In the genomic region with DNA sequence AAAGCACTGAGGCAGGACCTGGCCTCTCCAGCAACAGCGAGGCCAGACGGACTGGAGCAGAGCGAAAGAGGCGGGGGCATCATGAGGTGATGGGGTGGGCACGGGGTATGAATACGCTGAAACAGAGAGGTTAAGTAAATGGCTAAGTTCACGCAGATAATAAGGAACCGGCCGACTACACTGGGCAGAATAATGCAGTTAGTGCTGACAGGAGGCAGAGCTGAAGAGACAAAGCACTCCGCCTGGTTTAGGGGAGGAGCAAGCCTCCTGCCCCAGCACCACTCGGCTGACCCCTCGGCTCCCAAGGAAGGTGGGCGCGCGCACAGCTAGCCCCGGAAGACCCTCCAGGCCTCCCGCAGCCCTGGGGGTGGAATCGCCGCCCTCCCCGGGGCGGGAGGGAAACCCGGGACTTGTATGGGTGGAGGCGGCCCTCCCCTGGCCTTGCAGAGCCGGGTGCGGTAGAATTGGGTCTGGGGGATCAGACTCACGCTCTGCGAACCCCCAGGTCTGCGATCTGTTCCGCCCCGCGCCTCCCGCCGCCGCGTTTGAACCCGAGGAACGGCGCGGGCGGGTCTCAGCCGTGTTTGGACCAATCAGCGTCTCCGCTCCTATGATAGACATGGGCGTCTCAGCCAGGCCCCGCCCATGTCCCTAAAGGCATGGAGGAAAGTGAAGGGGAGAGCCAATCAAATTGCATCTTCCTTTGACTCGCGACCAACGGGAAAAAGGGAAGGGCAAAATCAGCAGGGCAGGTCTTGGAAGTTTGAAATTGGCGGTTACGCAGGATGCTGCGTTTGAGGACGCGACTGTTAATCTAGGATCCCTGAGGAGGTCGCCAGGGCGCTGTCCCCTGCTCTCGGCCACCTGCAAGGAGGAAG, we compare ENCODE assay signal across 1 cellular context.
TF ChIP-seq lines count a peak whose summit lies in the region.

A gene with protein sequence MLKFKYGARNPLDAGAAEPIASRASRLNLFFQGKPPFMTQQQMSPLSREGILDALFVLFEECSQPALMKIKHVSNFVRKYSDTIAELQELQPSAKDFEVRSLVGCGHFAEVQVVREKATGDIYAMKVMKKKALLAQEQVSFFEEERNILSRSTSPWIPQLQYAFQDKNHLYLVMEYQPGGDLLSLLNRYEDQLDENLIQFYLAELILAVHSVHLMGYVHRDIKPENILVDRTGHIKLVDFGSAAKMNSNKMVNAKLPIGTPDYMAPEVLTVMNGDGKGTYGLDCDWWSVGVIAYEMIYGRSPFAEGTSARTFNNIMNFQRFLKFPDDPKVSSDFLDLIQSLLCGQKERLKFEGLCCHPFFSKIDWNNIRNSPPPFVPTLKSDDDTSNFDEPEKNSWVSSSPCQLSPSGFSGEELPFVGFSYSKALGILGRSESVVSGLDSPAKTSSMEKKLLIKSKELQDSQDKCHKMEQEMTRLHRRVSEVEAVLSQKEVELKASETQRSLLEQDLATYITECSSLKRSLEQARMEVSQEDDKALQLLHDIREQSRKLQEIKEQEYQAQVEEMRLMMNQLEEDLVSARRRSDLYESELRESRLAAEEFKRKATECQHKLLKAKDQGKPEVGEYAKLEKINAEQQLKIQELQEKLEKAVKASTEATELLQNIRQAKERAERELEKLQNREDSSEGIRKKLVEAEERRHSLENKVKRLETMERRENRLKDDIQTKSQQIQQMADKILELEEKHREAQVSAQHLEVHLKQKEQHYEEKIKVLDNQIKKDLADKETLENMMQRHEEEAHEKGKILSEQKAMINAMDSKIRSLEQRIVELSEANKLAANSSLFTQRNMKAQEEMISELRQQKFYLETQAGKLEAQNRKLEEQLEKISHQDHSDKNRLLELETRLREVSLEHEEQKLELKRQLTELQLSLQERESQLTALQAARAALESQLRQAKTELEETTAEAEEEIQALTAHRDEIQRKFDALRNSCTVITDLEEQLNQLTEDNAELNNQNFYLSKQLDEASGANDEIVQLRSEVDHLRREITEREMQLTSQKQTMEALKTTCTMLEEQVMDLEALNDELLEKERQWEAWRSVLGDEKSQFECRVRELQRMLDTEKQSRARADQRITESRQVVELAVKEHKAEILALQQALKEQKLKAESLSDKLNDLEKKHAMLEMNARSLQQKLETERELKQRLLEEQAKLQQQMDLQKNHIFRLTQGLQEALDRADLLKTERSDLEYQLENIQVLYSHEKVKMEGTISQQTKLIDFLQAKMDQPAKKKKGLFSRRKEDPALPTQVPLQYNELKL (N-terminal part only) (minus strand): TSS at position 560 of the 878 bp plus-strand sequence. CDS start 1,152 bp downstream, outside the sequence.

TF ChIP-seq in HepG2, 621 proteins besides CTCF, POLR2A, EP300 and RAD21 (continued from another document and continues in another):
- TF ChIP-seq, protein P1, sequence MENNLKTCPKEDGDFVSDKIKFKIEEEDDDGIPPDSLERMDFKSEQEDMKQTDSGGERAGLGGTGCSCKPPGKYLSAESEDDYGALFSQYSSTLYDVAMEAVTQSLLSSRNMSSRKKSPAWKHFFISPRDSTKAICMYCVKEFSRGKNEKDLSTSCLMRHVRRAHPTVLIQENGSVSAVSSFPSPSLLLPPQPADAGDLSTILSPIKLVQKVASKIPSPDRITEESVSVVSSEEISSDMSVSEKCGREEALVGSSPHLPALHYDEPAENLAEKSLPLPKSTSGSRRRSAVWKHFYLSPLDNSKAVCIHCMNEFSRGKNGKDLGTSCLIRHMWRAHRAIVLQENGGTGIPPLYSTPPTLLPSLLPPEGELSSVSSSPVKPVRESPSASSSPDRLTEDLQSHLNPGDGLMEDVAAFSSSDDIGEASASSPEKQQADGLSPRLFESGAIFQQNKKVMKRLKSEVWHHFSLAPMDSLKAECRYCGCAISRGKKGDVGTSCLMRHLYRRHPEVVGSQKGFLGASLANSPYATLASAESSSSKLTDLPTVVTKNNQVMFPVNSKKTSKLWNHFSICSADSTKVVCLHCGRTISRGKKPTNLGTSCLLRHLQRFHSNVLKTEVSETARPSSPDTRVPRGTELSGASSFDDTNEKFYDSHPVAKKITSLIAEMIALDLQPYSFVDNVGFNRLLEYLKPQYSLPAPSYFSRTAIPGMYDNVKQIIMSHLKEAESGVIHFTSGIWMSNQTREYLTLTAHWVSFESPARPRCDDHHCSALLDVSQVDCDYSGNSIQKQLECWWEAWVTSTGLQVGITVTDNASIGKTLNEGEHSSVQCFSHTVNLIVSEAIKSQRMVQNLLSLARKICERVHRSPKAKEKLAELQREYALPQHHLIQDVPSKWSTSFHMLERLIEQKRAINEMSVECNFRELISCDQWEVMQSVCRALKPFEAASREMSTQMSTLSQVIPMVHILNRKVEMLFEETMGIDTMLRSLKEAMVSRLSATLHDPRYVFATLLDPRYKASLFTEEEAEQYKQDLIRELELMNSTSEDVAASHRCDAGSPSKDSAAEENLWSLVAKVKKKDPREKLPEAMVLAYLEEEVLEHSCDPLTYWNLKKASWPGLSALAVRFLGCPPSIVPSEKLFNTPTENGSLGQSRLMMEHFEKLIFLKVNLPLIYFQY (CRISPR knock-in tag; IDR thresholded peaks at IDR 0.05; ENCODE audit: borderline replicate concordance): no peak
- TF ChIP-seq ZNF879 (CRISPR knock-in tag; IDR thresholded peaks at IDR 0.05) (no peak), PAX8 (CRISPR knock-in tag; IDR thresholded peaks at IDR 0.05; ENCODE audit: borderline replicate concordance) (no peak), ZSCAN30 (CRISPR knock-in tag; IDR thresholded peaks at IDR 0.05) (no peak), XBP1 (CRISPR knock-in tag; IDR thresholded peaks at IDR 0.05) (no peak), CEBPZ (IDR thresholded peaks at IDR 0.05; ENCODE audit: low read length) (no peak), CBFB (CRISPR knock-in tag; IDR thresholded peaks at IDR 0.05) (no peak), TIGD3 (CRISPR knock-in tag; IDR thresholded peaks at IDR 0.05; ENCODE audit: borderline replicate concordance) (no peak), RFX1 (IDR thresholded peaks at IDR 0.05) (no peak), ZMYM3 (CRISPR knock-in tag; IDR thresholded peaks at IDR 0.05) (no peak), ZSCAN25 (CRISPR knock-in tag; IDR thresholded peaks at IDR 0.05) (peak; percentile 64; the same call in 1 of the 2 replicates), SIX1 (CRISPR knock-in tag; IDR thresholded peaks at IDR 0.05; ENCODE audit: borderline replicate concordance) (no peak), ZNF234 (CRISPR knock-in tag; conservative IDR thresholded peaks at IDR 0.05) (no peak), SP4 (CRISPR knock-in tag; IDR thresholded peaks at IDR 0.05) (peak; percentile 97), ADNP (CRISPR knock-in tag; IDR thresholded peaks at IDR 0.05) (no peak), ZNF691 (CRISPR knock-in tag; IDR thresholded peaks at IDR 0.05; ENCODE audit: borderline replicate concordance, low read depth) (no peak), SATB2 (CRISPR knock-in tag; IDR thresholded peaks at IDR 0.05) (no peak), HOMEZ (CRISPR knock-in tag; IDR thresholded peaks at IDR 0.05; ENCODE audit: low read depth) (0 out of 2 replicates have a peak, but pooled peaks have one; percentile 20), THRA (CRISPR knock-in tag; IDR thresholded peaks at IDR 0.05; ENCODE audit: borderline replicate concordance) (no peak), NFKBIZ (CRISPR knock-in tag; IDR thresholded peaks at IDR 0.05) (no peak), ZNF468 (CRISPR knock-in tag; IDR thresholded peaks at IDR 0.05) (no peak), PBX2 (CRISPR knock-in tag; IDR thresholded peaks at IDR 0.05) (peak; percentile 95), CBX1 (IDR thresholded peaks at IDR 0.05; ENCODE audit: low read depth) (no peak), ZNF460 (CRISPR knock-in tag; IDR thresholded peaks at IDR 0.05; ENCODE audit: borderline replicate concordance) (no peak), HNRNPLL (IDR thresholded peaks at IDR 0.05; ENCODE audit: low read depth, low read length, poor library complexity, severe bottlenecking) (peak; percentile 27), ZNF652 (CRISPR knock-in tag; IDR thresholded peaks at IDR 0.05; ENCODE audit: borderline replicate concordance, low read depth) (no peak), TCF12 (IDR thresholded peaks at IDR 0.05) (no peak), TCF12 (CRISPR knock-in tag; IDR thresholded peaks at IDR 0.05) (0 out of 2 replicates have a peak, but pooled peaks have one; percentile 12), IKZF4 (CRISPR knock-in tag; IDR thresholded peaks at IDR 0.05; ENCODE audit: borderline replicate concordance, low read depth, not compliant biosample characterization) (no peak), FOXA1 (IDR thresholded peaks at IDR 0.05) (no peak), FOXA1 (CRISPR knock-in tag; IDR thresholded peaks at IDR 0.05) (no peak), SMAD3 (CRISPR knock-in tag; IDR thresholded peaks at IDR 0.05) (no peak), ARHGAP35 (CRISPR knock-in tag; IDR thresholded peaks at IDR 0.05; ENCODE audit: borderline replicate concordance) (no peak)
- TF ChIP-seq, protein P2, sequence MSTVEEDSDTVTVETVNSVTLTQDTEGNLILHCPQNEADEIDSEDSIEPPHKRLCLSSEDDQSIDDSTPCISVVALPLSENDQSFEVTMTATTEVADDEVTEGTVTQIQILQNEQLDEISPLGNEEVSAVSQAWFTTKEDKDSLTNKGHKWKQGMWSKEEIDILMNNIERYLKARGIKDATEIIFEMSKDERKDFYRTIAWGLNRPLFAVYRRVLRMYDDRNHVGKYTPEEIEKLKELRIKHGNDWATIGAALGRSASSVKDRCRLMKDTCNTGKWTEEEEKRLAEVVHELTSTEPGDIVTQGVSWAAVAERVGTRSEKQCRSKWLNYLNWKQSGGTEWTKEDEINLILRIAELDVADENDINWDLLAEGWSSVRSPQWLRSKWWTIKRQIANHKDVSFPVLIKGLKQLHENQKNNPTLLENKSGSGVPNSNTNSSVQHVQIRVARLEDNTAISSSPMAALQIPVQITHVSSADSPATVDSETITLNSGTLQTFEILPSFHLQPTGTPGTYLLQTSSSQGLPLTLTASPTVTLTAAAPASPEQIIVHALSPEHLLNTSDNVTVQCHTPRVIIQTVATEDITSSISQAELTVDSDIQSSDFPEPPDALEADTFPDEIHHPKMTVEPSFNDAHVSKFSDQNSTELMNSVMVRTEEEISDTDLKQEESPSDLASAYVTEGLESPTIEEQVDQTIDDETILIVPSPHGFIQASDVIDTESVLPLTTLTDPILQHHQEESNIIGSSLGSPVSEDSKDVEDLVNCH (CRISPR knock-in tag; IDR thresholded peaks at IDR 0.05): no peak
